Comparison of ENCODE assay signal across 8 cellular contexts in genomic region chr20:62668441-62669027, GRCh38. TPM values are rescaled to one million over a fixed set of nuclear protein-coding genes. Genes with fewer than 3 reads are reported as not detected.
DNase-seq lines count a peak whose midpoint lies in the region; ATAC-seq and TF ChIP-seq lines count a peak whose summit lies in the region.

No MANE protein-coding gene starts in this region.

- H3K36me3 ChIP-seq in Peyer's patch (no peaks in the 10 kb centered on the region), right atrium auricular region (peaks cover 5% of the 10 kb centered on the region), sigmoid colon (no peaks in the 10 kb centered on the region)

- H3K27me3 ChIP-seq in Peyer's patch (no peaks in the 10 kb centered on the region), right atrium auricular region (no peaks in the 10 kb centered on the region), sigmoid colon (no peaks in the 10 kb centered on the region)

- no peak for ATAC-seq in HG03442 (IDR thresholded peaks at IDR 0.05; ENCODE audit: unreplicated experiment)
- ATAC-seq in HG03469 (IDR thresholded peaks at IDR 0.05; ENCODE audit: unreplicated experiment): no peak

- in situ Hi-C loops in astrocyte of the spinal cord (cut with HindIII; ENCODE audit: low sequenced_read_pairs): no loop called here

- no peak overlapping the region for H3K4me3 ChIP-seq in Peyer's patch
- H3K4me3 ChIP-seq in astrocyte of the spinal cord (ENCODE audit: low read depth, low read length): no peak overlapping the region
- H3K4me3 ChIP-seq in right atrium auricular region: no peak overlapping the region
- no peak overlapping the region for H3K4me3 ChIP-seq in sigmoid colon

- DNase-seq in Daoy (ENCODE audit: low read depth) (peak; percentile 72), Kasumi-1 (lab: John Stamatoyannopoulos, UW) (peak; percentile 51 to 69), Peyer's patch (peak; percentile 49 to 85 (median 71)), astrocyte of the spinal cord (ENCODE audit: low read depth, low spot score) (peak; percentile 67), right atrium auricular region (ENCODE audit: low spot score) (peak; percentile 83), sigmoid colon (peak; percentile 90)

- WGBS in sigmoid colon, 2 donors: 59 to 77% methylated on average over 13 of the region's 13 CpGs

- TF ChIP-seq EP300 in sigmoid colon (IDR thresholded peaks at IDR 0.05): no peak

- H3K9me3 ChIP-seq in Peyer's patch: no peaks in the 10 kb centered on the region
- H3K9me3 ChIP-seq in right atrium auricular region: no peaks in the 10 kb centered on the region
- H3K9me3 ChIP-seq in sigmoid colon: no peaks in the 10 kb centered on the region

- TF ChIP-seq POLR2A in Peyer's patch (IDR thresholded peaks at IDR 0.05) (no peak), sigmoid colon (IDR thresholded peaks at IDR 0.05) (no peak)

- H3K27ac ChIP-seq in Peyer's patch (no peak overlapping the region), right atrium auricular region (no peak overlapping the region), sigmoid colon (no peak overlapping the region)

- H3K4me1 ChIP-seq in Peyer's patch (peaks cover 0 to 23% (median 3%) of the 10 kb centered on the region in 4 donors), right atrium auricular region (peaks cover 0 to 5% of the 10 kb centered on the region in 2 donors), sigmoid colon (peaks cover 0 to 5% (median 2%) of the 10 kb centered on the region in 4 donors)

- TF ChIP-seq CTCF in Peyer's patch (IDR thresholded peaks at IDR 0.05) (peak; percentile 75 to 87 (median 82)), astrocyte of the spinal cord (IDR thresholded peaks at IDR 0.05; ENCODE audit: low read depth, low read length) (peak; percentile 88), right atrium auricular region (IDR thresholded peaks at IDR 0.05) (peak; percentile 85 to 91), sigmoid colon (IDR thresholded peaks at IDR 0.05) (peak; percentile 89 to 96 (median 92))

- intact Hi-C loops in sigmoid colon (cut with DNase I): loop anchor here (1.0 to 2.0 kb wide), 3 partner anchors 34 to 140 kb away; no protein-coding TSS in a partner anchor

RNA-seq across cellular contexts. Expression of gene SLCO4A1, which starts 26.2 kb away (rescaled TPM):
- 15.4 and 16.3 TPM in 2 replicates for total RNA-seq in Daoy (2014; rRNA removed; shearing (Covaris generic))
- total RNA-seq in Peyer's patch (10 to 100 TPM in 3 of 4 donors, 1 to 10 TPM in 1; 6.7 to 42.9 (median 28.5) TPM), right atrium auricular region (10 to 100 TPM; 13.4 to 19.8 TPM), sigmoid colon (10 to 100 TPM in 1 of 4 donors, 1 to 10 TPM in 3; 5.1 to 13.2 (median 6.6) TPM)
- polyA plus RNA-seq in sigmoid colon: 10 to 100 TPM in 1 of 3 donors, 1 to 10 TPM in 2; 3.6 to 26.3 (median 4.2) TPM

RNA-seq across cellular contexts. Expression of gene NTSR1, which starts 40.1 kb away (rescaled TPM):
- total RNA-seq in Daoy (2014; rRNA removed; shearing (Covaris generic)): 0.17 TPM in 1 of 2 replicates, not detected in the other
- total RNA-seq in Peyer's patch (under 1 TPM in 1 of 4 donors, not detected in 3; 0.76 TPM), right atrium auricular region (under 1 TPM in 1 of 2 donors, not detected in 1; 0.43 TPM), sigmoid colon (10 to 100 TPM in 3 of 4 donors, 1 to 10 TPM in 1; 5.4 to 54.0 (median 27.6) TPM)
- 1 to 10 TPM in 1 of 3 donors, under 1 TPM in 1, not detected in 1; 0.60 to 1.4 TPM for polyA plus RNA-seq in sigmoid colon
